ENCODE assay signal across 6 cellular contexts in genomic region chr6:85995339-85996033, GRCh38.
"Had no signal": no experiment of that assay in that cellular context is flagged by ENCODE, and none has a peak within 500 bp of the region (broad histone marks: within the 10 kb centered on the region; RNA-seq: fewer than 3 reads in every experiment).

No MANE protein-coding gene starts in this region.

- DNase-seq: IMR-90, KBM-7, KG1 had no signal

- ATAC-seq: K562 had no signal

- H3K27ac ChIP-seq: HL-60 had no signal

- FAIRE-seq: HTR-8/SVneo, K562 had no signal

- H3K4me3 ChIP-seq: K562 had no signal
